1 cellular context compared by ENCODE assay signal in the genomic region with DNA sequence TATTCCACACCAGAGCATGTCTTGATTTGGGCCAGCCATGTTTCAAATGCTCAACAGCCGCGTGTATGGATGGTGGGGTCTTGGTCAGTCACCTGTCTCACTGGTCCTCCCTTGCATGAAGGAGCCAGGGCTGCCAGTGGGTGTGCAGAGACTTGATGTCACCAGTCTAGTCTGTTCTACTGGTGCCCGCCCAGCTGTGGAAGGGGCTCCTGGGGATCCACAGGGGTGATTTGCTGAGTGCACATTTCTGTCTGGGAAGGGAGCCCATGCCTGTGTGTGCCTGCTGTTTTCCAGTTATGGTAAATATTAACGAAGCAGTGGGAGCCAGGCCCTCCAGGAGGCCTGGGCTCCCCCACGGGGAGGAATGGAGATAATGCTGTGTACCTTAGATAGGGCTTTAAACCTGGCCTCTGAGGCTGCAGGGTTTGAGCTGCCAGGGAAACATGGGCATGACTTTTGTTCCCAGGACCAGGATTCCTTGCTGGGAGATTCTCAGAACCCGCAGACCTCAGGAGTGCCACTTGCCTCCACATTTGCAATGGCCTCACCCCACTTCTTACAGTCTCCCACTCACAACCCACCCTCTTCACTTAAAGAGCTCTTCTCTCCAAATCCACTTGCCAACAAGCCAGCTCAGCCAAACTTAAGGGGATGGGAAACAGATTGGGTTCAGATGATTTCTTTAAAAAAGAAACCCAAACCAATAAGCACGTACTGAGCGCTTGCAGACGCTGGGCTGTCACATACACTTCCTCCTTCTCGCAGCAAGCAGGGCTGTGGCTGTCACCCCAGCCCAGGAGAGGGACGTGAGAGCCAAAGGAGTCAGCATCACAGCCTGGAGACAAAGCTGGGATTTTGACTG.
TF ChIP-seq lines count a peak whose summit lies in the region.

No MANE protein-coding gene starts in this region.

TF ChIP-seq in HepG2, 621 proteins besides CTCF, POLR2A, EP300 and RAD21 (continued from another document and continues in another):
- TF ChIP-seq, protein P1, sequence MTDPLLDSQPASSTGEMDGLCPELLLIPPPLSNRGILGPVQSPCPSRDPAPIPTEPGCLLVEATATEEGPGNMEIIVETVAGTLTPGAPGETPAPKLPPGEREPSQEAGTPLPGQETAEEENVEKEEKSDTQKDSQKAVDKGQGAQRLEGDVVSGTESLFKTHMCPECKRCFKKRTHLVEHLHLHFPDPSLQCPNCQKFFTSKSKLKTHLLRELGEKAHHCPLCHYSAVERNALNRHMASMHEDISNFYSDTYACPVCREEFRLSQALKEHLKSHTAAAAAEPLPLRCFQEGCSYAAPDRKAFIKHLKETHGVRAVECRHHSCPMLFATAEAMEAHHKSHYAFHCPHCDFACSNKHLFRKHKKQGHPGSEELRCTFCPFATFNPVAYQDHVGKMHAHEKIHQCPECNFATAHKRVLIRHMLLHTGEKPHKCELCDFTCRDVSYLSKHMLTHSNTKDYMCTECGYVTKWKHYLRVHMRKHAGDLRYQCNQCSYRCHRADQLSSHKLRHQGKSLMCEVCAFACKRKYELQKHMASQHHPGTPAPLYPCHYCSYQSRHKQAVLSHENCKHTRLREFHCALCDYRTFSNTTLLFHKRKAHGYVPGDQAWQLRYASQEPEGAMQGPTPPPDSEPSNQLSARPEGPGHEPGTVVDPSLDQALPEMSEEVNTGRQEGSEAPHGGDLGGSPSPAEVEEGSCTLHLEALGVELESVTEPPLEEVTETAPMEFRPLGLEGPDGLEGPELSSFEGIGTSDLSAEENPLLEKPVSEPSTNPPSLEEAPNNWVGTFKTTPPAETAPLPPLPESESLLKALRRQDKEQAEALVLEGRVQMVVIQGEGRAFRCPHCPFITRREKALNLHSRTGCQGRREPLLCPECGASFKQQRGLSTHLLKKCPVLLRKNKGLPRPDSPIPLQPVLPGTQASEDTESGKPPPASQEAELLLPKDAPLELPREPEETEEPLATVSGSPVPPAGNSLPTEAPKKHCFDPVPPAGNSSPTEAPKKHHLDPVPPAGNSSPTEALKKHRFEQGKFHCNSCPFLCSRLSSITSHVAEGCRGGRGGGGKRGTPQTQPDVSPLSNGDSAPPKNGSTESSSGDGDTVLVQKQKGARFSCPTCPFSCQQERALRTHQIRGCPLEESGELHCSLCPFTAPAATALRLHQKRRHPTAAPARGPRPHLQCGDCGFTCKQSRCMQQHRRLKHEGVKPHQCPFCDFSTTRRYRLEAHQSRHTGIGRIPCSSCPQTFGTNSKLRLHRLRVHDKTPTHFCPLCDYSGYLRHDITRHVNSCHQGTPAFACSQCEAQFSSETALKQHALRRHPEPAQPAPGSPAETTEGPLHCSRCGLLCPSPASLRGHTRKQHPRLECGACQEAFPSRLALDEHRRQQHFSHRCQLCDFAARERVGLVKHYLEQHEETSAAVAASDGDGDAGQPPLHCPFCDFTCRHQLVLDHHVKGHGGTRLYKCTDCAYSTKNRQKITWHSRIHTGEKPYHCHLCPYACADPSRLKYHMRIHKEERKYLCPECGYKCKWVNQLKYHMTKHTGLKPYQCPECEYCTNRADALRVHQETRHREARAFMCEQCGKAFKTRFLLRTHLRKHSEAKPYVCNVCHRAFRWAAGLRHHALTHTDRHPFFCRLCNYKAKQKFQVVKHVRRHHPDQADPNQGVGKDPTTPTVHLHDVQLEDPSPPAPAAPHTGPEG (CRISPR knock-in tag; IDR thresholded peaks at IDR 0.05) = no peak
- TF ChIP-seq, protein P2, sequence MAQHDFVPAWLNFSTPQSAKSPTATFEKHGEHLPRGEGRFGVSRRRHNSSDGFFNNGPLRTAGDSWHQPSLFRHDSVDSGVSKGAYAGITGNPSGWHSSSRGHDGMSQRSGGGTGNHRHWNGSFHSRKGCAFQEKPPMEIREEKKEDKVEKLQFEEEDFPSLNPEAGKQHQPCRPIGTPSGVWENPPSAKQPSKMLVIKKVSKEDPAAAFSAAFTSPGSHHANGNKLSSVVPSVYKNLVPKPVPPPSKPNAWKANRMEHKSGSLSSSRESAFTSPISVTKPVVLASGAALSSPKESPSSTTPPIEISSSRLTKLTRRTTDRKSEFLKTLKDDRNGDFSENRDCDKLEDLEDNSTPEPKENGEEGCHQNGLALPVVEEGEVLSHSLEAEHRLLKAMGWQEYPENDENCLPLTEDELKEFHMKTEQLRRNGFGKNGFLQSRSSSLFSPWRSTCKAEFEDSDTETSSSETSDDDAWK (CRISPR knock-in tag; IDR thresholded peaks at IDR 0.05) = no peak
- TF ChIP-seq ZNF510 (CRISPR knock-in tag; IDR thresholded peaks at IDR 0.05; ENCODE audit: low read depth) (peak; percentile 48; the same call in 1 of the 2 replicates), ZNF562 (CRISPR knock-in tag; IDR thresholded peaks at IDR 0.05; ENCODE audit: borderline replicate concordance) (no peak), NR3C1 (CRISPR knock-in tag; IDR thresholded peaks at IDR 0.05) (no peak), ZKSCAN8 (CRISPR knock-in tag; IDR thresholded peaks at IDR 0.05; ENCODE audit: borderline replicate concordance) (0 out of 2 replicates have a peak, but pooled peaks have one; percentile 32), GZF1 (CRISPR knock-in tag; IDR thresholded peaks at IDR 0.05) (no peak), FOXP1 (IDR thresholded peaks at IDR 0.05) (no peak), FOXP1 (CRISPR knock-in tag; IDR thresholded peaks at IDR 0.05) (peak; percentile 50; the same call in 1 of the 2 replicates), HDAC1 (CRISPR knock-in tag; IDR thresholded peaks at IDR 0.05) (peak; percentile 61), ISL2 (CRISPR knock-in tag; IDR thresholded peaks at IDR 0.05) (0 out of 2 replicates have a peak, but pooled peaks have one; percentile 18), TRIM24 (CRISPR knock-in tag; IDR thresholded peaks at IDR 0.05) (no peak), ZMYM2 (CRISPR knock-in tag; IDR thresholded peaks at IDR 0.05) (no peak), ZSCAN30 (CRISPR knock-in tag; IDR thresholded peaks at IDR 0.05) (no peak), ZNF703 (CRISPR knock-in tag; IDR thresholded peaks at IDR 0.05; ENCODE audit: borderline replicate concordance) (no peak), ZSCAN22 (CRISPR knock-in tag; IDR thresholded peaks at IDR 0.05) (no peak), RFX5 (IDR thresholded peaks at IDR 0.05; ENCODE audit: low read depth, low read length) (no peak), ZNF616 (CRISPR knock-in tag; IDR thresholded peaks at IDR 0.05; ENCODE audit: low read depth) (no peak), ZNF138 (CRISPR knock-in tag; IDR thresholded peaks at IDR 0.05; ENCODE audit: low read depth) (no peak), MIXL1 (CRISPR knock-in tag; IDR thresholded peaks at IDR 0.05) (peak; percentile 61; the same call in 1 of the 2 replicates), KAT8 (CRISPR knock-in tag; IDR thresholded peaks at IDR 0.05) (peak; percentile 29; the same call in 1 of the 2 replicates), ZNF44 (CRISPR knock-in tag; IDR thresholded peaks at IDR 0.05) (peak; percentile 84; the same call in 1 of the 2 replicates), ADNP (CRISPR knock-in tag; IDR thresholded peaks at IDR 0.05) (no peak), ZNF782 (CRISPR knock-in tag; IDR thresholded peaks at IDR 0.05; ENCODE audit: borderline replicate concordance) (no peak), FOXA1 (IDR thresholded peaks at IDR 0.05) (no peak), FOXA1 (CRISPR knock-in tag; IDR thresholded peaks at IDR 0.05) (peak; percentile 88), SNRNP70 (IDR thresholded peaks at IDR 0.05; ENCODE audit: low read depth, low read length) (no peak), HNF4G (IDR thresholded peaks at IDR 0.05; ENCODE audit: borderline replicate concordance, low read depth, low read length) (peak; percentile 23; the same call in 1 of the 2 replicates), HNF4G (CRISPR knock-in tag; IDR thresholded peaks at IDR 0.05; ENCODE audit: borderline replicate concordance, low read depth) (no peak), ZNF235 (CRISPR knock-in tag; IDR thresholded peaks at IDR 0.05; ENCODE audit: borderline replicate concordance) (no peak; the same call in 1 of the 2 replicates), ZNF644 (CRISPR knock-in tag; IDR thresholded peaks at IDR 0.05; ENCODE audit: low read depth) (peak; percentile 39), ZFP82 (CRISPR knock-in tag; IDR thresholded peaks at IDR 0.05; ENCODE audit: borderline replicate concordance) (no peak), KDM5A (IDR thresholded peaks at IDR 0.05; ENCODE audit: borderline replicate concordance, low read length) (no peak), KLF16 (CRISPR knock-in tag; IDR thresholded peaks at IDR 0.05) (0 out of 4 replicates have a peak, but pooled peaks of 1 of the 2 experiments have one; percentile 33), YEATS2 (CRISPR knock-in tag; IDR thresholded peaks at IDR 0.05; ENCODE audit: borderline replicate concordance) (0 out of 2 replicates have a peak, but pooled peaks have one; percentile 41), MEIS1 (CRISPR knock-in tag; IDR thresholded peaks at IDR 0.05; ENCODE audit: borderline replicate concordance) (0 out of 2 replicates have a peak, but pooled peaks have one; percentile 21)
- TF ChIP-seq, protein P3, sequence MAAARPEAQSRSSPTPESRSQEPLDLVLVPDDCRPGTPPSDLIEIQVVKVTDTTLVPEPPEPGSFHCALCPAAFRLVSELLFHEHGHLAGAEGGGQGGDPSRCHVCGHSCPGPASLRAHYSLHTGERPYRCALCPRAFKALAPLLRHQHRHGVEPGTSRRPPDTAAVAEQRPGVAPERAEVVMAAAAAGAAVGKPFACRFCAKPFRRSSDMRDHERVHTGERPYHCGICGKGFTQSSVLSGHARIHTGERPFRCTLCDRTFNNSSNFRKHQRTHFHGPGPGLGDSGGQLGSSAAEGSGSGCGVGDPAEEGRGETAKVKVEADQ (CRISPR knock-in tag; IDR thresholded peaks at IDR 0.05; ENCODE audit: borderline replicate concordance) = peak; percentile 58; the same call in 1 of the 2 replicates
- TF ChIP-seq, protein P4, sequence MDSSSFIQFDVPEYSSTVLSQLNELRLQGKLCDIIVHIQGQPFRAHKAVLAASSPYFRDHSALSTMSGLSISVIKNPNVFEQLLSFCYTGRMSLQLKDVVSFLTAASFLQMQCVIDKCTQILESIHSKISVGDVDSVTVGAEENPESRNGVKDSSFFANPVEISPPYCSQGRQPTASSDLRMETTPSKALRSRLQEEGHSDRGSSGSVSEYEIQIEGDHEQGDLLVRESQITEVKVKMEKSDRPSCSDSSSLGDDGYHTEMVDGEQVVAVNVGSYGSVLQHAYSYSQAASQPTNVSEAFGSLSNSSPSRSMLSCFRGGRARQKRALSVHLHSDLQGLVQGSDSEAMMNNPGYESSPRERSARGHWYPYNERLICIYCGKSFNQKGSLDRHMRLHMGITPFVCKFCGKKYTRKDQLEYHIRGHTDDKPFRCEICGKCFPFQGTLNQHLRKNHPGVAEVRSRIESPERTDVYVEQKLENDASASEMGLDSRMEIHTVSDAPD (CRISPR knock-in tag; IDR thresholded peaks at IDR 0.05) = peak; percentile 56; the same call in 1 of the 2 replicates
- TF ChIP-seq, protein P5, sequence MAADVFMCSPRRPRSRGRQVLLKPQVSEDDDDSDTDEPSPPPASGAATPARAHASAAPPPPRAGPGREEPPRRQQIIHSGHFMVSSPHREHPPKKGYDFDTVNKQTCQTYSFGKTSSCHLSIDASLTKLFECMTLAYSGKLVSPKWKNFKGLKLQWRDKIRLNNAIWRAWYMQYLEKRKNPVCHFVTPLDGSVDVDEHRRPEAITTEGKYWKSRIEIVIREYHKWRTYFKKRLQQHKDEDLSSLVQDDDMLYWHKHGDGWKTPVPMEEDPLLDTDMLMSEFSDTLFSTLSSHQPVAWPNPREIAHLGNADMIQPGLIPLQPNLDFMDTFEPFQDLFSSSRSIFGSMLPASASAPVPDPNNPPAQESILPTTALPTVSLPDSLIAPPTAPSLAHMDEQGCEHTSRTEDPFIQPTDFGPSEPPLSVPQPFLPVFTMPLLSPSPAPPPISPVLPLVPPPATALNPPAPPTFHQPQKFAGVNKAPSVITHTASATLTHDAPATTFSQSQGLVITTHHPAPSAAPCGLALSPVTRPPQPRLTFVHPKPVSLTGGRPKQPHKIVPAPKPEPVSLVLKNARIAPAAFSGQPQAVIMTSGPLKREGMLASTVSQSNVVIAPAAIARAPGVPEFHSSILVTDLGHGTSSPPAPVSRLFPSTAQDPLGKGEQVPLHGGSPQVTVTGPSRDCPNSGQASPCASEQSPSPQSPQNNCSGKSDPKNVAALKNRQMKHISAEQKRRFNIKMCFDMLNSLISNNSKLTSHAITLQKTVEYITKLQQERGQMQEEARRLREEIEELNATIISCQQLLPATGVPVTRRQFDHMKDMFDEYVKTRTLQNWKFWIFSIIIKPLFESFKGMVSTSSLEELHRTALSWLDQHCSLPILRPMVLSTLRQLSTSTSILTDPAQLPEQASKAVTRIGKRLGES (CRISPR knock-in tag; IDR thresholded peaks at IDR 0.05; ENCODE audit: borderline replicate concordance) = no peak
- TF ChIP-seq, protein P6, sequence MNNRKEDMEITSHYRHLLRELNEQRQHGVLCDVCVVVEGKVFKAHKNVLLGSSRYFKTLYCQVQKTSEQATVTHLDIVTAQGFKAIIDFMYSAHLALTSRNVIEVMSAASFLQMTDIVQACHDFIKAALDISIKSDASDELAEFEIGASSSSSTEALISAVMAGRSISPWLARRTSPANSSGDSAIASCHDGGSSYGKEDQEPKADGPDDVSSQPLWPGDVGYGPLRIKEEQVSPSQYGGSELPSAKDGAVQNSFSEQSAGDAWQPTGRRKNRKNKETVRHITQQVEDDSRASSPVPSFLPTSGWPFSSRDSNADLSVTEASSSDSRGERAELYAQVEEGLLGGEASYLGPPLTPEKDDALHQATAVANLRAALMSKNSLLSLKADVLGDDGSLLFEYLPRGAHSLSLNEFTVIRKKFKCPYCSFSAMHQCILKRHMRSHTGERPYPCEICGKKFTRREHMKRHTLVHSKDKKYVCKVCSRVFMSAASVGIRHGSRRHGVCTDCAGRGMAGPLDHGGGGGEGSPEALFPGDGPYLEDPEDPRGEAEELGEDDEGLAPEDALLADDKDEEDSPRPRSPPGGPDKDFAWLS (CRISPR knock-in tag; IDR thresholded peaks at IDR 0.05; ENCODE audit: borderline replicate concordance) = no peak
- TF ChIP-seq, protein P7, sequence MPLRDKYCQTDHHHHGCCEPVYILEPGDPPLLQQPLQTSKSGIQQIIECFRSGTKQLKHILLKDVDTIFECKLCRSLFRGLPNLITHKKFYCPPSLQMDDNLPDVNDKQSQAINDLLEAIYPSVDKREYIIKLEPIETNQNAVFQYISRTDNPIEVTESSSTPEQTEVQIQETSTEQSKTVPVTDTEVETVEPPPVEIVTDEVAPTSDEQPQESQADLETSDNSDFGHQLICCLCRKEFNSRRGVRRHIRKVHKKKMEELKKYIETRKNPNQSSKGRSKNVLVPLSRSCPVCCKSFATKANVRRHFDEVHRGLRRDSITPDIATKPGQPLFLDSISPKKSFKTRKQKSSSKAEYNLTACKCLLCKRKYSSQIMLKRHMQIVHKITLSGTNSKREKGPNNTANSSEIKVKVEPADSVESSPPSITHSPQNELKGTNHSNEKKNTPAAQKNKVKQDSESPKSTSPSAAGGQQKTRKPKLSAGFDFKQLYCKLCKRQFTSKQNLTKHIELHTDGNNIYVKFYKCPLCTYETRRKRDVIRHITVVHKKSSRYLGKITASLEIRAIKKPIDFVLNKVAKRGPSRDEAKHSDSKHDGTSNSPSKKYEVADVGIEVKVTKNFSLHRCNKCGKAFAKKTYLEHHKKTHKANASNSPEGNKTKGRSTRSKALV (CRISPR knock-in tag; IDR thresholded peaks at IDR 0.05) = no peak
- TF ChIP-seq, protein P8, sequence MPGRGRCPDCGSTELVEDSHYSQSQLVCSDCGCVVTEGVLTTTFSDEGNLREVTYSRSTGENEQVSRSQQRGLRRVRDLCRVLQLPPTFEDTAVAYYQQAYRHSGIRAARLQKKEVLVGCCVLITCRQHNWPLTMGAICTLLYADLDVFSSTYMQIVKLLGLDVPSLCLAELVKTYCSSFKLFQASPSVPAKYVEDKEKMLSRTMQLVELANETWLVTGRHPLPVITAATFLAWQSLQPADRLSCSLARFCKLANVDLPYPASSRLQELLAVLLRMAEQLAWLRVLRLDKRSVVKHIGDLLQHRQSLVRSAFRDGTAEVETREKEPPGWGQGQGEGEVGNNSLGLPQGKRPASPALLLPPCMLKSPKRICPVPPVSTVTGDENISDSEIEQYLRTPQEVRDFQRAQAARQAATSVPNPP (CRISPR knock-in tag; IDR thresholded peaks at IDR 0.05) = no peak
